ENCODE assay signal across 1 cellular context in the genomic region with DNA sequence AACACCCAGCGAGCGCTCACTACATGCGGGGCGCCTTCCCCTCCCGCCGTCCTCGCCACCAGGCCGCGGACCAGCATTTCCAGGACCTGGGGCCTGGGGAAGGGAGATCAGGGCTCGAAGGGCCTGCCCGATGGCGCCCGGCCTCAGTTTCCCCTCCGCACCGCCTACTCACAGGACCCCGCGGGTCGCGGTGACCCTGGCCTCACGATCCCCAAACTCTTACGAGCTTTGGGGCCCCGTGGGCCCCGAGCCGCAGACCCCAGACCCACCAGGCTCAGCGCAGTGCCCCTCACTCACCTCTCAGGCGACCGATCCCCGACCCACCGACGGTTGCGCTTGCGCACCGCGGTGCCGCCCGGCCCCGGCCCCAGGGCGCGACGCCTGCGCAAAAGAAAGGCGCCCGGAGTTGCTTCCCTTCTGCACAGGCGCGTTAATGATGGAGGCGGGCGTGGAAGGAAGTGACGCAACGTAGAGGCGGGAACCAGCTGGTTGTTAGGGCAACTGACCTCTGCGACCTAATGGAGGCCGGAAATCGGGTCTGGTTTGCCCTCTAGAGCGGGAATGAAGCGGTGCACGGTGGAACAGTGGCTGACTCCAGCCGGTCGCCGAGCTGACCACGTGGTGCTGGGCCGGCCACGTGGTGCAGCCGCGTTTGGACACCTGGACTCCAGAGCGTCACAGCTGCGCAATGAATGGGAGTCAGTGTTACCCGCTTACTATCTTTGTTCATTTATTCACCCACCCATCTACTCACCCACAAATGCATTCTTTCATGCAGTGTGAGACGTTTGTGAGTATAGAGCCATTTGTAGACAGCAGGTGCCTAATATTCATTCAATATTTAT.
TF ChIP-seq lines count a peak whose summit lies in the region.

A gene with protein sequence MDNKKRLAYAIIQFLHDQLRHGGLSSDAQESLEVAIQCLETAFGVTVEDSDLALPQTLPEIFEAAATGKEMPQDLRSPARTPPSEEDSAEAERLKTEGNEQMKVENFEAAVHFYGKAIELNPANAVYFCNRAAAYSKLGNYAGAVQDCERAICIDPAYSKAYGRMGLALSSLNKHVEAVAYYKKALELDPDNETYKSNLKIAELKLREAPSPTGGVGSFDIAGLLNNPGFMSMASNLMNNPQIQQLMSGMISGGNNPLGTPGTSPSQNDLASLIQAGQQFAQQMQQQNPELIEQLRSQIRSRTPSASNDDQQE (minus strand): TSS at position 338 of the 845 bp plus-strand sequence. CDS start 14,205 bp downstream, outside the sequence.

TF ChIP-seq in A549, 52 proteins besides CTCF, POLR2A, EP300 and RAD21 (continued from another document):
- TF ChIP-seq, protein P1, sequence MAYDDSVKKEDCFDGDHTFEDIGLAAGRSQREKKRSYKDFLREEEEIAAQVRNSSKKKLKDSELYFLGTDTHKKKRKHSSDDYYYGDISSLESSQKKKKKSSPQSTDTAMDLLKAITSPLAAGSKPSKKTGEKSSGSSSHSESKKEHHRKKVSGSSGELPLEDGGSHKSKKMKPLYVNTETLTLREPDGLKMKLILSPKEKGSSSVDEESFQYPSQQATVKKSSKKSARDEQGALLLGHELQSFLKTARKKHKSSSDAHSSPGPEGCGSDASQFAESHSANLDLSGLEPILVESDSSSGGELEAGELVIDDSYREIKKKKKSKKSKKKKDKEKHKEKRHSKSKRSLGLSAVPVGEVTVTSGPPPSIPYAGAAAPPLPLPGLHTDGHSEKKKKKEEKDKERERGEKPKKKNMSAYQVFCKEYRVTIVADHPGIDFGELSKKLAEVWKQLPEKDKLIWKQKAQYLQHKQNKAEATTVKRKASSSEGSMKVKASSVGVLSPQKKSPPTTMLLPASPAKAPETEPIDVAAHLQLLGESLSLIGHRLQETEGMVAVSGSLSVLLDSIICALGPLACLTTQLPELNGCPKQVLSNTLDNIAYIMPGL (CRISPR knock-in tag; IDR thresholded peaks at IDR 0.05; ENCODE audit: borderline replicate concordance), result no peak
- TF ChIP-seq CEBPB (IDR thresholded peaks at IDR 0.05) (peak in 1 of 2 experiments; percentile 53; a peak in 1 of 4 replicates), HOXB13 (CRISPR knock-in tag; IDR thresholded peaks at IDR 0.05; ENCODE audit: low read depth) (peak; percentile 81), EHMT2 (IDR thresholded peaks at IDR 0.05; ENCODE audit: low read depth) (no peak)
